ENCODE assay signal across 27 cellular contexts in the genomic region with DNA sequence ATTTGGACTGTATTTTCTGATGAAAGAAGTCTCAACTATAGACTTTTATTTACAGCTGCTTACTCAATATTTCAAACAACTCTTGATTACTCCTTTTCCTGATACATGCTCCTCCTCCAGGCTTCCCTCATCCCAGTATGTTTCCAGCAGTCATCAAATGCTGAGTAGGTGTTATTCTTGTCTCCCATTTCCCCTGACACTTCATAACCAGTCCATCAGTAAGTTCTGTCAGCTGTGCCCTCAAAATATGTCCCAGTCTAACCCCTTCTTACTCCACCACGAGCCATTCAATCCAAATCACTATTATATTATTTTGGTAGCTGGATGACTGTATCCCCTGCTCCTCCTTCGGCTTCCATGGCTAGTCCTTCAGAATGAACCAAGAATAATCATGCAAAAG.
A peak's percentile ranks its signal among the peaks of the same experiment; 100 is the strongest.
DNase-seq lines count a peak whose midpoint lies in the region; ATAC-seq, FAIRE-seq and TF ChIP-seq lines count a peak whose summit lies in the region.
"Had no signal": no experiment of that assay in that cellular context is flagged by ENCODE, and none has a peak within 500 bp of the region (broad histone marks: within the 10 kb centered on the region; RNA-seq: fewer than 3 reads in every experiment).

No MANE protein-coding gene starts in this region.

- H3K4me1 ChIP-seq in HepG2 (ENCODE audit: insufficient read depth, low read length) (no peaks in the 10 kb centered on the region), right lobe of liver (no peaks in the 10 kb centered on the region), psoas muscle (peaks cover 23% of the 10 kb centered on the region), mucosa of descending colon (ENCODE audit: low read depth) (no peaks in the 10 kb centered on the region)
- H3K4me1 ChIP-seq: BE2C, BLaER1 had no signal

- no peak for DNase-seq in HepG2 (ENCODE audit: low spot score)
- no peak for DNase-seq in right lobe of liver
- no peak for DNase-seq in WTC11 (ENCODE audit: low spot score)
- no peak for DNase-seq in psoas muscle
- DNase-seq in mucosa of descending colon: no peak
- no peak for DNase-seq in DMS 273 treated with DMSO at 0.1 percent for 48 hours (lab: John Stamatoyannopoulos, UW)
- DNase-seq: 8988T; ACHN; BE2C; C1 segment of cervical spinal cord; CD4-positive, alpha-beta memory T cell; CD4-positive, CD25-positive, alpha-beta regulatory T cell; CD8-positive, alpha-beta memory T cell; COR-L47; DMS153; DMS53; DMS79; DND-41; EL; GDM1 had no signal

- no peak overlapping the region for H3K4me3 ChIP-seq in HepG2 (replicated peaks in 1 of 3; ENCODE audit: insufficient read depth in 1 of 3, low read depth in 2 of 3, low read length in 3 of 3)
- H3K4me3 ChIP-seq in right lobe of liver: no peak overlapping the region
- no peak overlapping the region for H3K4me3 ChIP-seq in psoas muscle
- H3K4me3 ChIP-seq in mucosa of descending colon: no peak overlapping the region
- H3K4me3 ChIP-seq: BLaER1, GM12878 had no signal

- H3K79me2 ChIP-seq in HepG2 (ENCODE audit: insufficient read depth, low read length): no peaks in the 10 kb centered on the region

- H3K4me2 ChIP-seq in HepG2 (ENCODE audit: low read depth, low read length): no peak overlapping the region
- H3K4me2 ChIP-seq: BLaER1 had no signal

- H4K20me1 ChIP-seq in HepG2 (ENCODE audit: insufficient read depth, low read length): no peaks in the 10 kb centered on the region
- H4K20me1 ChIP-seq: BLaER1 had no signal

- H3K27me3 ChIP-seq in HepG2 (ENCODE audit: control insufficient read depth in 1 of 2, insufficient read depth in 2 of 2, low read length in 2 of 2) (no peaks in the 10 kb centered on the region), right lobe of liver (no peaks in the 10 kb centered on the region), psoas muscle (ENCODE audit: insufficient read depth in 3 of 3, low read length in 2 of 3) (no peaks in the 10 kb centered on the region)
- H3K27me3 ChIP-seq: BE2C, BLaER1 had no signal

- H3K27ac Mint-ChIP-seq in WTC11: 0 out of 2 replicates have a peak overlapping the region, but pooled peaks have one; percentile 15
- H3K27ac Mint-ChIP-seq: CD14-positive monocyte; CD4-positive, alpha-beta memory T cell; CD4-positive, CD25-positive, alpha-beta regulatory T cell; CD8-positive, alpha-beta memory T cell had no signal

- H3K27ac ChIP-seq in HepG2 (ENCODE audit: extremely low read length, insufficient read depth, low read length) (no peak overlapping the region), right lobe of liver (no peak overlapping the region), psoas muscle (no peak overlapping the region)
- H3K27ac ChIP-seq: BLaER1 had no signal

- H3K27me3 Mint-ChIP-seq in WTC11 (ENCODE audit: low read depth): no peaks in the 10 kb centered on the region
- H3K27me3 Mint-ChIP-seq: CD4-positive, alpha-beta memory T cell; CD4-positive, CD25-positive, alpha-beta regulatory T cell; CD8-positive, alpha-beta memory T cell had no signal

- BruUV-seq in HepG2 (replicated peaks; lab: Mats Ljungman, UMichigan): no TSS peak

- in situ Hi-C loops in HepG2 (cut with HindIII; ENCODE audit: extremely low pct_ligation_motif_present, low pct_unique_long_range_greater_than_20kb): no loop called here

- TF ChIP-seq POLR2A in HepG2 (IDR thresholded peaks at IDR 0.05; ENCODE audit: insufficient read depth in 1 of 2, low read depth in 2 of 2, low read length in 2 of 2) (no peak), right lobe of liver (IDR thresholded peaks at IDR 0.05) (no peak)

- no peaks in the 10 kb centered on the region for H3K9me3 ChIP-seq in HepG2 (ENCODE audit: low read length)
- no peaks in the 10 kb centered on the region for H3K9me3 ChIP-seq in right lobe of liver
- no peaks in the 10 kb centered on the region for H3K9me3 ChIP-seq in psoas muscle
- H3K9me3 ChIP-seq in mucosa of descending colon: peaks cover 4% of the 10 kb centered on the region
- H3K9me3 ChIP-seq: BE2C had no signal

- ATAC-seq in HepG2: no peak
- ATAC-seq in right lobe of liver: no peak
- no peak for ATAC-seq in WTC11
- peak; percentile 21 to 69 (median 38) for ATAC-seq in psoas muscle
- no peak for ATAC-seq in mucosa of descending colon
- ATAC-seq in HG02759 (IDR thresholded peaks at IDR 0.05; ENCODE audit: unreplicated experiment): no peak
- ATAC-seq: GM12878 had no signal

- FAIRE-seq in HepG2 (lab: Jason Lieb, UNC): no peak
- FAIRE-seq: A204.1, GM12878, GM12892, GM18507 had no signal

- CTCF ChIA-PET in HepG2 (lab: Yijun Ruan, JAX; ENCODE audit: low intra/inter-chr PET ratio, low total read pairs) (no interaction called here), WTC11 (lab: Charles Lee) (no interaction called here)

- H3K4me1 Mint-ChIP-seq in WTC11: peaks cover 6% of the 10 kb centered on the region
- H3K4me1 Mint-ChIP-seq: CD14-positive monocyte; CD4-positive, alpha-beta memory T cell; CD4-positive, CD25-positive, alpha-beta regulatory T cell; CD8-positive, alpha-beta memory T cell had no signal

- no peaks in the 10 kb centered on the region for H3K36me3 ChIP-seq in HepG2 (replicated peaks in 1 of 2; ENCODE audit: control insufficient read depth in 1 of 2, insufficient read depth in 2 of 2, low read length in 2 of 2)
- H3K36me3 ChIP-seq in right lobe of liver: no peaks in the 10 kb centered on the region
- no peaks in the 10 kb centered on the region for H3K36me3 ChIP-seq in psoas muscle (ENCODE audit: insufficient read depth in 1 of 2, low read depth in 1 of 2)
- no peaks in the 10 kb centered on the region for H3K36me3 ChIP-seq in mucosa of descending colon (ENCODE audit: low read depth)
- H3K36me3 ChIP-seq: BE2C, BLaER1 had no signal

- peaks cover 10% of the 10 kb centered on the region for H3K36me3 Mint-ChIP-seq in WTC11
- H3K36me3 Mint-ChIP-seq: CD14-positive monocyte; CD4-positive, alpha-beta memory T cell; CD4-positive, CD25-positive, alpha-beta regulatory T cell; CD8-positive, alpha-beta memory T cell had no signal

- H3K4me3 Mint-ChIP-seq in WTC11: no peak overlapping the region
- H3K4me3 Mint-ChIP-seq: CD14-positive monocyte; CD4-positive, alpha-beta memory T cell; CD4-positive, CD25-positive, alpha-beta regulatory T cell; CD8-positive, alpha-beta memory T cell had no signal

- TF ChIP-seq CTCF in HepG2 (CRISPR knock-in tag; IDR thresholded peaks at IDR 0.05) (no peak), right lobe of liver (IDR thresholded peaks at IDR 0.05) (no peak), WTC11 (IDR thresholded peaks at IDR 0.05) (no peak), psoas muscle (IDR thresholded peaks at IDR 0.05) (no peak), mucosa of descending colon (IDR thresholded peaks at IDR 0.05) (no peak)

- POLR2A ChIA-PET in HepG2 (lab: Yijun Ruan, JAX) (no interaction called here), WTC11 (lab: Charles Lee) (no interaction called here)

- TF ChIP-seq EP300 in HepG2 (IDR thresholded peaks at IDR 0.05; ENCODE audit: low read depth in 2 of 2, low read length in 2 of 2) (no peak), HepG2 (CRISPR knock-in tag; IDR thresholded peaks at IDR 0.05; ENCODE audit: borderline replicate concordance) (no peak)

- no peak overlapping the region for H3K9ac ChIP-seq in HepG2 (ENCODE audit: insufficient read depth, low read depth, low read length)
- H3K9ac ChIP-seq: BLaER1 had no signal

- peaks cover 16% of the 10 kb centered on the region for H3K9me3 Mint-ChIP-seq in WTC11

- intact Hi-C loops in HepG2 (cut with micrococcal nuclease; ENCODE audit: unreplicated experiment): no loop called here
- intact Hi-C loops in right lobe of liver (cut with DNase I): no loop called here
- intact Hi-C loops in psoas muscle (cut with DNase I): no loop called here
- intact Hi-C loops in mucosa of descending colon (cut with DNase I, micrococcal nuclease): no loop called here

- 81% methylated on average over 2 of the region's 2 CpGs for WGBS in HepG2 (ENCODE audit: low lambda C conversion rate)
- WGBS in right lobe of liver (ENCODE audit: insufficient coverage, low coverage, low lambda C conversion rate, missing lambda C conversion rate): 68% methylated on average over 2 of the region's 2 CpGs
- 46 to 67% (median 47%) methylated on average over 2 of the region's 2 CpGs for WGBS in psoas muscle, 3 donors

- TF ChIP-seq RAD21 in HepG2 (CRISPR knock-in tag; IDR thresholded peaks at IDR 0.05): no peak

- no peak overlapping the region for H2AFZ ChIP-seq in HepG2 (ENCODE audit: low read length)

TF ChIP-seq in HepG2, 621 proteins besides CTCF, POLR2A, EP300 and RAD21:
- TF ChIP-seq MAFF (IDR thresholded peaks at IDR 0.05; ENCODE audit: low read depth, low read length): 0 out of 2 replicates have a peak, but pooled peaks have one; percentile 30
- TF ChIP-seq MAFK (conservative IDR thresholded peaks at IDR 0.05 in 1 of 2, IDR thresholded peaks at IDR 0.05 in 1 of 2; ENCODE audit: low read length in 2 of 2): peak in 1 of 2 experiments; percentile 32; a peak in 1 of 4 replicates
- no peak for TF ChIP-seq BATF2 (CRISPR knock-in tag; IDR thresholded peaks at IDR 0.05)

TF ChIP-seq in WTC11, 78 proteins besides CTCF, POLR2A, EP300 and RAD21 (continues in another document):
- TF ChIP-seq, protein P1, sequence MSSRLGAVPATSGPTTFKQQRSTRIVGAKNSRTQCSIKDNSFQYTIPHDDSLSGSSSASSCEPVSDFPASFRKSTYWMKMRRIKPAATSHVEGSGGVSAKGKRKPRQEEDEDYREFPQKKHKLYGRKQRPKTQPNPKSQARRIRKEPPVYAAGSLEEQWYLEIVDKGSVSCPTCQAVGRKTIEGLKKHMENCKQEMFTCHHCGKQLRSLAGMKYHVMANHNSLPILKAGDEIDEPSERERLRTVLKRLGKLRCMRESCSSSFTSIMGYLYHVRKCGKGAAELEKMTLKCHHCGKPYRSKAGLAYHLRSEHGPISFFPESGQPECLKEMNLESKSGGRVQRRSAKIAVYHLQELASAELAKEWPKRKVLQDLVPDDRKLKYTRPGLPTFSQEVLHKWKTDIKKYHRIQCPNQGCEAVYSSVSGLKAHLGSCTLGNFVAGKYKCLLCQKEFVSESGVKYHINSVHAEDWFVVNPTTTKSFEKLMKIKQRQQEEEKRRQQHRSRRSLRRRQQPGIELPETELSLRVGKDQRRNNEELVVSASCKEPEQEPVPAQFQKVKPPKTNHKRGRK (CRISPR knock-in tag; IDR thresholded peaks at IDR 0.05; ENCODE audit: borderline replicate concordance): no peak
- TF ChIP-seq SMAD4 (CRISPR knock-in tag; IDR thresholded peaks at IDR 0.05): no peak
- no peak for TF ChIP-seq E2F5 (CRISPR knock-in tag; IDR thresholded peaks at IDR 0.05)
- no peak for TF ChIP-seq MXD4 (CRISPR knock-in tag; IDR thresholded peaks at IDR 0.05; ENCODE audit: borderline replicate concordance)
- TF ChIP-seq FOXJ3 (CRISPR knock-in tag; IDR thresholded peaks at IDR 0.05; ENCODE audit: borderline replicate concordance): no peak

Comparison
In these comparisons a context has a peak if more than half of its experiments do, and no peak if none do; other contexts are left out.
1. ATAC-seq: peak in psoas muscle (4 of 4); none in HepG2 (single experiment), right lobe of liver (0 of 4), WTC11 (single experiment), mucosa of descending colon (single experiment) and HG02759 (single experiment).